Comparison of ENCODE assay signal across 8 cellular contexts in the genomic region with DNA sequence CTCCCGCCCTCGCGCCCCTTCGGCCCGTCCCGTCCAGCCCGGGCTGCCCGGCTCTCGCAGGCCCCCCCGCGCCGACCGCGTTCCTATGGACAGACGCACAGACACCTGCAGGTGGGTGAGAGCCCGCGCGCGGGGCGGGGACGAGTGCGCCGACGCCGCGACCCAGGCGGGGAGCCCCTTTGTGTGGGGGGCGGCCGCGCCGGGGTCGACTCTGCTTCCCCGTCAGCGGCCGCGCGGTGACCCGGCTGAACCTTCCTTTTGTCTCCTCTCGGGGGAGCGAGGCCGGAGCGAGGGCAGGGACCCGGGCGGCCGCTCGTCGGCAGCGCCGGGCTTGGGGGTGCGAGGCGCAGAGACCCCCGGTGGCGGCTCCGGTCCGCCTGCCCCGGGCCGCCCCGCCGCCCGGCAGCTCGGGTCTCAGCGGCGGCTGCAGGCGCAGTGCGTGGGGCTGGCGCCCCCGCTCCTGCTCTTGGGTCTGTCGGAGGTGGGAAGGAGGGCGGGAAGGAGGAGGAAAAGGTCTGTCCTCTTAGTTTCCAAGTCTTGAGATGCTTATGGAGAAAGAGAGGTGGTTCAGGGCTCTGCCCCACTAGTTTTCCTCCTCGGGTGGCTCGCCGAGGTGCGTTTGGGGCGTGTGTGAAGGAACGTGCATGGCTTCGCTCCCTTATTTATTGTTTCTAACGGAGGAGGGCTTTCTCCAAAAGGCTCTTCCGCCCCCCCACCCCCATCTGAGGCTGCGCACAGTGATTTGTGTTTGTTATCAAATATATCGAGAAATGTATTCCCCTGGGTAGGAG. TPM values are rescaled to one million over a fixed set of nuclear protein-coding genes. Genes with fewer than 3 reads are reported as not detected.
A peak's percentile ranks its signal among the peaks of the same experiment; 100 is the strongest.
DNase-seq lines count a peak whose midpoint lies in the region; ATAC-seq lines count a peak whose summit lies in the region.

No MANE protein-coding gene starts in this region.

- peak overlapping the region; percentile 34 for H3K27ac Mint-ChIP-seq in activated CD4-positive, alpha-beta memory T cell treated with anti-CD3 and anti-CD28 coated beads for 36 hours

- CTCF ChIA-PET in activated CD4-positive, alpha-beta memory T cell treated with anti-CD3 and anti-CD28 coated beads for 36 hours (lab: Charles Lee), result interaction anchor here (0.6 to 0.7 kb wide), 2 partner anchors 229 to 812 kb away, joined by 3 to 4 read pairs; no protein-coding TSS in a partner anchor

- peak; percentile 22 for DNase-seq in A172 (ENCODE audit: low spot score)
- DNase-seq in NCI-H345 (lab: John Stamatoyannopoulos, UW), result peak; percentile 47
- DNase-seq in activated CD4-positive, alpha-beta memory T cell treated with anti-CD3 and anti-CD28 coated beads for 36 hours, result peak; percentile 55
- peak; percentile 35 for DNase-seq in effector CD4-positive, alpha-beta T cell
- DNase-seq in mesenteric fat pad (ENCODE audit: low spot score), result peak; percentile 92
- DNase-seq in stimulated activated CD8-positive, alpha-beta memory T cell treated with anti-CD3 and anti-CD28 coated beads, Interleukin-15, amount 100 ng/mL, for 4 hours (ENCODE audit: low read depth in 2 of 2), result peak; percentile 20 to 31

- peak overlapping the region; percentile 89 for H3K4me3 Mint-ChIP-seq in activated CD4-positive, alpha-beta memory T cell treated with anti-CD3 and anti-CD28 coated beads for 36 hours

- intact Hi-C loops in activated CD4-positive, alpha-beta memory T cell treated with anti-CD3 and anti-CD28 coated beads for 36 hours (cut with micrococcal nuclease), result loop anchor here (5.0 kb wide), 2 partner anchors 155 to 265 kb away; partner anchors contain the start of genes PTBP3 and SNX30

- H3K4me1 Mint-ChIP-seq in activated CD4-positive, alpha-beta memory T cell treated with anti-CD3 and anti-CD28 coated beads for 36 hours (ENCODE audit: low read depth), result peaks cover 22% of the 10 kb centered on the region

- H3K36me3 Mint-ChIP-seq in activated CD4-positive, alpha-beta memory T cell treated with anti-CD3 and anti-CD28 coated beads for 36 hours, result peaks cover 3% of the 10 kb centered on the region

- ATAC-seq in GM18511 (IDR thresholded peaks at IDR 0.05; ENCODE audit: unreplicated experiment) (peak; percentile 50), HG03025 (IDR thresholded peaks at IDR 0.05; ENCODE audit: low FRiP score, unreplicated experiment) (peak; percentile 53)

- no peaks in the 10 kb centered on the region for H3K9me3 Mint-ChIP-seq in activated CD4-positive, alpha-beta memory T cell treated with anti-CD3 and anti-CD28 coated beads for 36 hours

- POLR2A ChIA-PET in activated CD4-positive, alpha-beta memory T cell treated with anti-CD3 and anti-CD28 coated beads for 36 hours (lab: Charles Lee), result interaction anchor here (0.5 to 1.8 kb wide), 9 partner anchors 7 to 244 kb away, joined by 3 to 17 read pairs (median 3); partner anchors contain the start of genes HSDL2, INIP and PTBP3

- no peaks in the 10 kb centered on the region for H3K27me3 Mint-ChIP-seq in activated CD4-positive, alpha-beta memory T cell treated with anti-CD3 and anti-CD28 coated beads for 36 hours

RNA-seq across cellular contexts. Expression of gene KIAA1958, which starts 0.6 kb away (rescaled TPM):
- total RNA-seq in A172 (2014; rRNA removed; shearing (Covaris generic)), result 0.98 and 1.2 TPM in 2 replicates
- 1 to 10 TPM; 6.1 to 6.5 TPM for total RNA-seq in activated CD4-positive, alpha-beta memory T cell treated with anti-CD3 and anti-CD28 coated beads for 36 hours
- 6.1 TPM for total RNA-seq in mesenteric fat pad

Comparison
In these comparisons a context has a peak if more than half of its experiments do, and no peak if none do; other contexts are left out.
1. Peak in every context shown above with its lines: DNase-seq and ATAC-seq.
2. DNase-seq: peak in every context shown above with its lines; median percentile 92 in mesenteric fat pad; 55 in activated CD4-positive, alpha-beta memory T cell treated with anti-CD3 and anti-CD28 coated beads for 36 hours; 47 in NCI-H345; 35 in effector CD4-positive, alpha-beta T cell; 26 in stimulated activated CD8-positive, alpha-beta memory T cell treated with anti-CD3 and anti-CD28 coated beads, Interleukin-15, amount 100 ng/mL, for 4 hours; 22 in A172.